In genomic region chr18:62420513-62421209, GRCh38 we compare ENCODE assay signal across 8 cellular contexts.
DNase-seq lines count a peak whose midpoint lies in the region; ATAC-seq and TF ChIP-seq lines count a peak whose summit lies in the region.

No MANE protein-coding gene starts in this region.

- H3K4me3 ChIP-seq in prostate gland (peak overlapping the region in 1 of 2 donors; percentile 15), vagina (no peak overlapping the region)

- H3K27me3 Mint-ChIP-seq in CD4-positive, alpha-beta T cell: no peaks in the 10 kb centered on the region

- peak; percentile 19 to 71 (median 56) for DNase-seq in CD4-positive, alpha-beta T cell
- DNase-seq in GM20000 (ENCODE audit: low spot score): peak; percentile 74
- DNase-seq in HS-27A (ENCODE audit: low read depth): peak; percentile 31
- DNase-seq in activated CD4-positive, alpha-beta T cell treated with anti-CD3 and anti-CD28 coated beads for 1 hour: peak; percentile 58
- DNase-seq in dedifferentiated amniotic fluid mesenchymal stem cell (ENCODE audit: extremely low spot score): peak; percentile 32
- DNase-seq in prostate gland (ENCODE audit: low spot score): peak; percentile 41
- no peak for DNase-seq in vagina (ENCODE audit: extremely low spot score in 2 of 2)
- DNase-seq in COLO668 (lab: John Stamatoyannopoulos, UW; ENCODE audit: unreplicated experiment): no peak

- peak overlapping the region; percentile 73 for H3K27ac ChIP-seq in CD4-positive, alpha-beta T cell (ENCODE audit: low read depth, low read length)
- H3K27ac ChIP-seq in prostate gland: peak overlapping the region; percentile 47 to 62
- peak overlapping the region; percentile 46 for H3K27ac ChIP-seq in vagina

- H3K4me1 ChIP-seq in prostate gland (replicated peaks): no peaks in the 10 kb centered on the region
- peaks cover 8% of the 10 kb centered on the region for H3K4me1 ChIP-seq in vagina

- peak overlapping the region; percentile 85 for H3K27ac Mint-ChIP-seq in CD4-positive, alpha-beta T cell

- ATAC-seq in CD4-positive, alpha-beta T cell (ENCODE audit: poor library complexity): peak; percentile 99

- WGBS in prostate gland: 4% methylated on average over 9 of the region's 9 CpGs

- peak overlapping the region; percentile 58 for H3K4me3 Mint-ChIP-seq in CD4-positive, alpha-beta T cell

- CTCF ChIA-PET in CD4-positive, alpha-beta T cell (lab: Charles Lee): interaction anchor here (1.2 to 1.5 kb wide), 2 partner anchors 85 to 106 kb away, joined by 3 read pairs; no protein-coding TSS in a partner anchor

- POLR2A ChIA-PET in CD4-positive, alpha-beta T cell (lab: Charles Lee): interaction anchor here (0.6 to 2.5 kb wide), 8 partner anchors 22 to 295 kb away, joined by 3 to 14 read pairs (median 8); partner anchors contain the start of genes PHLPP1, PIGN and RELCH

- H3K9me3 ChIP-seq in CD4-positive, alpha-beta T cell (ENCODE audit: control insufficient read depth, low read length): no peaks in the 10 kb centered on the region
- H3K9me3 ChIP-seq in prostate gland (no peaks in the 10 kb centered on the region), vagina (no peaks in the 10 kb centered on the region)

- no peaks in the 10 kb centered on the region for H3K9me3 Mint-ChIP-seq in CD4-positive, alpha-beta T cell

- H3K36me3 Mint-ChIP-seq in CD4-positive, alpha-beta T cell (ENCODE audit: low read depth): no peaks in the 10 kb centered on the region

- TF ChIP-seq POLR2A in prostate gland (IDR thresholded peaks at IDR 0.05) (no peak), vagina (IDR thresholded peaks at IDR 0.05) (no peak)

- no peaks in the 10 kb centered on the region for H3K36me3 ChIP-seq in prostate gland
- H3K36me3 ChIP-seq in vagina: no peaks in the 10 kb centered on the region

- H3K27me3 ChIP-seq in CD4-positive, alpha-beta T cell (ENCODE audit: control insufficient read depth, insufficient read depth, low read length): no peaks in the 10 kb centered on the region
- H3K27me3 ChIP-seq in prostate gland (replicated peaks; ENCODE audit: insufficient read depth): no peaks in the 10 kb centered on the region
- H3K27me3 ChIP-seq in vagina: no peaks in the 10 kb centered on the region

- TF ChIP-seq CTCF in CD4-positive, alpha-beta T cell (IDR thresholded peaks at IDR 0.05): no peak
- TF ChIP-seq CTCF in GM20000 (IDR thresholded peaks at IDR 0.05; ENCODE audit: extremely low read depth, missing control alignments) (no peak), prostate gland (IDR thresholded peaks at IDR 0.05) (no peak), vagina (IDR thresholded peaks at IDR 0.05) (no peak)

- intact Hi-C loops in CD4-positive, alpha-beta T cell (cut with DNase I, micrococcal nuclease): no loop called here
- intact Hi-C loops in prostate gland (cut with DNase I): no loop called here
- intact Hi-C loops in vagina (cut with DNase I): no loop called here

- peaks cover 36% of the 10 kb centered on the region for H3K4me1 Mint-ChIP-seq in CD4-positive, alpha-beta T cell (ENCODE audit: low read depth)

Comparison
In these comparisons a context has a peak if more than half of its experiments do, and no peak if none do; other contexts are left out.
1. DNase-seq: peak in CD4-positive, alpha-beta T cell (10 of 10), GM20000 (single experiment), HS-27A (single experiment), activated CD4-positive, alpha-beta T cell treated with anti-CD3 and anti-CD28 coated beads for 1 hour (single experiment), dedifferentiated amniotic fluid mesenchymal stem cell (single experiment) and prostate gland (single experiment); none in vagina (0 of 2) and COLO668 (single experiment).
2. Peak in every context shown above with its lines, with median percentiles within 50 percentile points of each other: H3K27ac ChIP-seq.